Comparison of ENCODE assay signal across 32 cellular contexts in genomic region chr13:51833980-51834379, GRCh38. TPM values are rescaled to one million over a fixed set of nuclear protein-coding genes. Genes with fewer than 3 reads are reported as not detected.
"Had no signal": no experiment of that assay in that cellular context is flagged by ENCODE, and none has a peak within 500 bp of the region (broad histone marks: within the 10 kb centered on the region; RNA-seq: fewer than 3 reads in every experiment).

No MANE protein-coding gene starts in this region.

- H3K9me3 Mint-ChIP-seq: naive thymus-derived CD8-positive, alpha-beta T cell; stimulated activated memory B cell treated with anti-CD40 and anti-IgM and Interleukin-4, amounts not matched to agents 10 μg/mL and 1 μg/mL and 100 μg/mL, for 72 hours; stimulated activated naive CD8-positive, alpha-beta T cell treated with anti-CD3 and anti-CD28 coated beads, Interleukin-15, Interleukin-2, amounts not matched to agents 100 ng/mL and 50 ng/mL, for 24 hours had no signal

- DNase-seq: cortex of kidney; effector memory CD4-positive, alpha-beta T cell; heart left ventricle; hippocampal formation; kidney glomerular epithelial cell; mammary epithelial cell; mucosa of descending colon; naive thymus-derived CD8-positive, alpha-beta T cell; nucleus accumbens; pancreas; spleen; stimulated activated CD4-positive, alpha-beta T cell treated with anti-CD3 and anti-CD28 coated beads, Interleukin-15, amount 100 ng/mL, for 24 hours; stimulated activated CD4-positive, alpha-beta T cell treated with anti-CD3 and anti-CD28 coated beads, Interleukin-1b, Interleukin-23, amount 100 ng/mL, for 48 hours; stimulated activated CD4-positive, alpha-beta T cell treated with anti-CD3 and anti-CD28 coated beads, Interleukin-4, amount 100 ng/mL, for 24 hours; upper lobe of right lung had no signal

- ATAC-seq: esophagus mucosa; heart left ventricle; left lobe of liver; mucosa of descending colon; naive thymus-derived CD8-positive, alpha-beta T cell; pancreas; sciatic nerve; stimulated activated memory B cell treated with anti-CD40 and anti-IgM and Interleukin-4, amounts not matched to agents 10 μg/mL and 1 μg/mL and 100 μg/mL, for 72 hours; upper lobe of right lung had no signal

- H3K27me3 ChIP-seq: dorsolateral prefrontal cortex, heart left ventricle, pancreas, spleen, tibial nerve, upper lobe of right lung, vagina had no signal

- H3K27ac Mint-ChIP-seq: stimulated activated memory B cell treated with anti-CD40 and anti-IgM and Interleukin-4, amounts not matched to agents 10 μg/mL and 1 μg/mL and 100 μg/mL, for 72 hours; stimulated activated naive CD8-positive, alpha-beta T cell treated with anti-CD3 and anti-CD28 coated beads, Interleukin-15, Interleukin-2, amounts not matched to agents 100 ng/mL and 50 ng/mL, for 24 hours had no signal

- H3K4me3 Mint-ChIP-seq: stimulated activated memory B cell treated with anti-CD40 and anti-IgM and Interleukin-4, amounts not matched to agents 10 μg/mL and 1 μg/mL and 100 μg/mL, for 72 hours; stimulated activated naive CD8-positive, alpha-beta T cell treated with anti-CD3 and anti-CD28 coated beads, Interleukin-15, Interleukin-2, amounts not matched to agents 100 ng/mL and 50 ng/mL, for 24 hours had no signal

- H3K27me3 Mint-ChIP-seq: naive thymus-derived CD8-positive, alpha-beta T cell; stimulated activated naive CD8-positive, alpha-beta T cell treated with anti-CD3 and anti-CD28 coated beads, Interleukin-15, Interleukin-2, amounts not matched to agents 100 ng/mL and 50 ng/mL, for 24 hours had no signal

- H3K9me3 ChIP-seq: heart left ventricle, mucosa of descending colon, pancreas, prostate gland, spleen, tibial nerve, upper lobe of right lung, vagina had no signal

- H3K36me3 Mint-ChIP-seq: naive thymus-derived CD8-positive, alpha-beta T cell; stimulated activated memory B cell treated with anti-CD40 and anti-IgM and Interleukin-4, amounts not matched to agents 10 μg/mL and 1 μg/mL and 100 μg/mL, for 72 hours had no signal

- H3K27ac ChIP-seq: dorsolateral prefrontal cortex, heart left ventricle, pancreas, prostate gland, tibial nerve, upper lobe of right lung, vagina had no signal

- H3K4me1 ChIP-seq: pancreas, prostate gland, tibial nerve, upper lobe of right lung, vagina had no signal

RNA-seq across cellular contexts. Expression of gene TMEM272, which starts 11.0 kb away (rescaled TPM):
- total RNA-seq: esophagus mucosa, fibroblast of lung, glomerular endothelial cell, mammary epithelial cell, renal cortical epithelial cell, skeletal muscle tissue, tibial nerve, upper lobe of right lung had no signal

RNA-seq across cellular contexts. Expression of gene CCDC70, which starts 27.8 kb away (rescaled TPM):
- total RNA-seq: dorsolateral prefrontal cortex; esophagus mucosa; fibroblast of lung; frontal cortex; glomerular endothelial cell; heart left ventricle; left lobe of liver; lower leg skin; mammary epithelial cell; mesenteric fat pad; mucosa of descending colon; naive thymus-derived CD8-positive, alpha-beta T cell; pancreas; renal cortical epithelial cell; sciatic nerve; skeletal muscle tissue; spleen; temporal lobe; tibial nerve; upper lobe of right lung; vagina had no signal
